ENCODE assay signal across 22 cellular contexts in genomic region chr12:39420043-39420442, GRCh38.
"Had no signal": no experiment of that assay in that cellular context is flagged by ENCODE, and none has a peak within 500 bp of the region (broad histone marks: within the 10 kb centered on the region; RNA-seq: fewer than 3 reads in every experiment).

No MANE protein-coding gene starts in this region.

- H3K27ac ChIP-seq: gastrocnemius medialis, left lung, lower lobe of right lung, parathyroid adenoma, prostate gland, stomach, thoracic aorta, transverse colon had no signal

- H2AFZ ChIP-seq: parathyroid adenoma had no signal

- ATAC-seq: gastrocnemius medialis; left lung; lower lobe of right lung; sciatic nerve; stimulated activated naive B cell treated with anti-CD40 and anti-IgM and Interleukin-4, amounts not matched to agents 10 μg/mL and 1 μg/mL and 100 μg/mL, for 72 hours had no signal

- H3K4me3 ChIP-seq: gastrocnemius medialis, left lung, lower lobe of right lung, prostate gland, stomach, thoracic aorta, transverse colon had no signal

- FAIRE-seq: colon had no signal

- H3K27me3 ChIP-seq: gastrocnemius medialis, left lung, stomach, transverse colon had no signal

- H3K4me1 ChIP-seq: left lung, lower lobe of right lung, parathyroid adenoma, prostate gland, stomach, transverse colon had no signal

- H3K36me3 ChIP-seq: gastrocnemius medialis, left lung, lower lobe of right lung, prostate gland, stomach, thoracic aorta, transverse colon had no signal

- H3K9me3 ChIP-seq: gastrocnemius medialis, left lung, lower lobe of right lung, prostate gland, stomach, thoracic aorta, transverse colon had no signal

- H3K9ac ChIP-seq: parathyroid adenoma had no signal

- DNase-seq: cerebellar nuclear complex; dermis blood vessel endothelial cell; gastrocnemius medialis; glutamatergic neuron; islet precursor cell; left lung; lower lobe of right lung; mesenchymal stem cell; midbrain; occipital lobe; retina; stimulated activated CD4-positive, alpha-beta T cell treated with anti-CD3 and anti-CD28 coated beads, Interleukin-2, amount 100 ng/mL, for 24 hours; stimulated activated CD4-positive, alpha-beta T cell treated with anti-CD3 and anti-CD28 coated beads, Interleukin-4, amount 100 ng/mL, for 4 hours; stimulated activated naive B cell treated with anti-CD40 and anti-IgM and Interleukin-4, amounts not matched to agents 10 μg/mL and 1 μg/mL and 100 μg/mL, for 72 hours; stomach; substantia nigra; transverse colon had no signal
